Comparison of ENCODE assay signal across 8 cellular contexts in the genomic region with DNA sequence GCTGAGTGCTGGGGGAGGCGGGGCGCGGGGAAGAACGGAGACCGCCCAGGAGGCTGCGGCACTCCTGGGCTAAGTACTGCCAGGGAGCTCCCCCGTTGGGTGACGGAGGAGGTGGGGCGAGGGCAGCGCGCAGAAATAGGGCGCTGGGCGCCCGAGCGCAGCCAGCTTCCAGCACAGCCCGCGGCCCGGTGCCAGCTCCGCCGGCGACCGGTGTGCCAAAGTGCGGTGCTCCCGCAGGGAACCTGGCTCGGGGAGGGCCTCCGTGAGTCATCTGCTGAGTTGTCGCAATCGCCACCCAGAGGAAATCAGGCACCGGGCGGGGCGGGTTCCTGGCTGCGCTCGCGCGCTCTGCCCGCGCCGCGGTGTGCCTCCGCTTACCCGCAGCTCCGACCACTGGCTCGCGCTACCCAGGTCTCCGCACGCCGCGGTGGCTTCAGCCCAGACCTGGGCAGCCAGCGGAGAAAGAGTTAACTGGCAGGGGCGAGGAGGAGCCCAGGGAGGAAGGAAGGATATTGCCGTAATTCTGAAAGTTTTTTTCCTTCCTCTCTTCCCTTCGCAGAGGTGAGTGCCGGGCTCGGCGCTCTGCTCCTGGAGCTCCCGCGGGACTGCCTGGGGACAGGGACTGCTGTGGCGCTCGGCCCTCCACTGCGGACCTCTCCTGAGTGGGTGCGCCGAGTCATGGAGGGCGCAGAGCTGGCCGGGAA. TPM values are rescaled to one million over a fixed set of nuclear protein-coding genes. Genes with fewer than 3 reads are reported as not detected.
DNase-seq lines count a peak whose midpoint lies in the region; ATAC-seq and TF ChIP-seq lines count a peak whose summit lies in the region.

A gene (plus strand): TSS at position 164 of the 704 bp plus-strand sequence. CDS start 515 bp downstream, at position 679.

- H3K4me1 Mint-ChIP-seq in activated CD4-positive, alpha-beta memory T cell treated with anti-CD3 and anti-CD28 coated beads for 36 hours (ENCODE audit: low read depth): peaks cover 16% of the 10 kb centered on the region

- intact Hi-C loops in activated CD4-positive, alpha-beta memory T cell treated with anti-CD3 and anti-CD28 coated beads for 36 hours (cut with micrococcal nuclease): loop anchor here (1.0 kb wide), 2 partner anchors 12 to 51 kb away; a partner anchor contains a TSS
- intact Hi-C loops in lower lobe of right lung (cut with DNase I): no loop called here

- H3K4me3 ChIP-seq in lower lobe of right lung: peak within 1 kb of the TSS; percentile 79

- POLR2A ChIA-PET in activated CD4-positive, alpha-beta memory T cell treated with anti-CD3 and anti-CD28 coated beads for 36 hours (lab: Charles Lee): interaction anchor here (1.1 to 2.2 kb wide), 3 partner anchors 12 to 37 kb away, joined by 3 to 6 read pairs (median 3); no protein-coding TSS in a partner anchor

- no peaks in the 10 kb centered on the region for H3K36me3 Mint-ChIP-seq in activated CD4-positive, alpha-beta memory T cell treated with anti-CD3 and anti-CD28 coated beads for 36 hours

- H3K27me3 Mint-ChIP-seq in activated CD4-positive, alpha-beta memory T cell treated with anti-CD3 and anti-CD28 coated beads for 36 hours: peaks cover 9% of the 10 kb centered on the region

- no peaks in the 10 kb centered on the region for H3K36me3 ChIP-seq in lower lobe of right lung

- H3K27ac Mint-ChIP-seq in activated CD4-positive, alpha-beta memory T cell treated with anti-CD3 and anti-CD28 coated beads for 36 hours: peak within 1 kb of the TSS; percentile 44

- H3K27ac ChIP-seq in lower lobe of right lung: peak within 1 kb of the TSS; percentile 81

- CTCF ChIA-PET in activated CD4-positive, alpha-beta memory T cell treated with anti-CD3 and anti-CD28 coated beads for 36 hours (lab: Charles Lee): interaction anchor here (0.9 to 3.7 kb wide), 9 partner anchors 9 to 109 kb away, joined by 3 to 20 read pairs (median 6); no protein-coding TSS in a partner anchor

- ATAC-seq in HG02798 (IDR thresholded peaks at IDR 0.05; ENCODE audit: poor library complexity, unreplicated experiment) (peak; percentile 84), lower lobe of right lung (peak; percentile 96)

- H3K9me3 ChIP-seq in lower lobe of right lung: no peaks in the 10 kb centered on the region

- peaks cover 9% of the 10 kb centered on the region for H3K4me1 ChIP-seq in lower lobe of right lung

- TF ChIP-seq CTCF in lower lobe of right lung (IDR thresholded peaks at IDR 0.05): no peak

- peak; percentile 38 for DNase-seq in NCI-H2029 (lab: John Stamatoyannopoulos, UW)
- DNase-seq in NCI-H2029 treated with DMSO at 0.1 percent for 48 hours (lab: John Stamatoyannopoulos, UW): no peak
- DNase-seq in NCI-H2196 treated with DMSO at 0.1 percent for 48 hours (lab: John Stamatoyannopoulos, UW; ENCODE audit: unreplicated experiment): peak; percentile 0
- peak; percentile 84 for DNase-seq in activated CD4-positive, alpha-beta memory T cell treated with anti-CD3 and anti-CD28 coated beads for 36 hours
- peak; percentile 30 to 66 for DNase-seq in dermis microvascular lymphatic vessel endothelial cell (ENCODE audit: low read depth in 2 of 2)
- DNase-seq in lower lobe of right lung: peak; percentile 91
- DNase-seq in stimulated activated CD4-positive, alpha-beta T cell treated with anti-CD3 and anti-CD28 coated beads, TNF-alpha, amount 100 ng/mL, for 48 hours (ENCODE audit: low read depth in 3 of 3): peak; percentile 40 to 63 (median 53)

- H3K9me3 Mint-ChIP-seq in activated CD4-positive, alpha-beta memory T cell treated with anti-CD3 and anti-CD28 coated beads for 36 hours: no peaks in the 10 kb centered on the region

- H3K4me3 Mint-ChIP-seq in activated CD4-positive, alpha-beta memory T cell treated with anti-CD3 and anti-CD28 coated beads for 36 hours: peak within 1 kb of the TSS; percentile 83

- no peaks in the 10 kb centered on the region for H3K27me3 ChIP-seq in lower lobe of right lung (ENCODE audit: low read depth)

RNA-seq across cellular contexts. Expression of the gene that starts here (rescaled TPM):
- 1 to 10 TPM; 4.2 to 7.2 TPM for total RNA-seq in activated CD4-positive, alpha-beta memory T cell treated with anti-CD3 and anti-CD28 coated beads for 36 hours
- total RNA-seq in dermis microvascular lymphatic vessel endothelial cell (14.5 and 17.3 TPM in 2 replicates), lower lobe of right lung (5.9 TPM)
